In the genomic region with DNA sequence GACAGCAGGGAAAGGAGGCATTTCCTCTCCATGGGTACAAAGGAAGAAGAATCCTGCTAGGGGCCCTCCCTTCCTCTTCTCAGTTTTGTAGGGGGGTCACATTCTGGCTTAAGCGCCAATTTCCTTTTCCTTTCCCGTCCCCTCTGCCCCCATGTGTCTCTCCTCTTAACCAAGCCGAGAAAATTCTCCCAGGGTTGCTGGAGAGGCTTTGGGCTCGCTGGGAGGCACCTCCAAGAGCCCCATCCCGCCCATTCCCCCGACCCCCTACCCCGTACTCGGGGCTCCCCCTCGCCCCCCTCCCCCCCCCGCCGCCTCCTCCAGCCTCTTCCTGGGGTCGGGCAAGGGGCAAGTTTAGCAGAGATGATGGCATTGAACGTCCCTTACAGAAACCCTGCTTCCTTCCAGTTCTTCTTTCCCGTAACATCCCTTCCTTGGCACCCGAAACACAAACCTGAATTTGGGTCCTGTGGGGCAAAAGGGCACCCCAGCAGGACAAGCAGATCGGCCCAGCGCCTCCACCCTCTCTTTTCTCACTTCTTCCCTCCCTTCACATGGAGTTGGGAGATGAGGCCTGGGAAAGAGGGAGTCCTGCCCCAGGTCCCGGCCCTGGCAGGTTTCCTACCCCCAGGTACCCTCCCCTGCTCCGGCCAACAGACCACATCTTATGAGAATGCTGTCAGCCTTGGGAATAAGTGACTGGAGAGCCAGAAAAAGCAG, we compare ENCODE assay signal across 11 cellular contexts. TPM values are rescaled to one million over a fixed set of nuclear protein-coding genes. Genes with fewer than 3 reads are reported as not detected.
DNase-seq lines count a peak whose midpoint lies in the region; ATAC-seq, FAIRE-seq and TF ChIP-seq lines count a peak whose summit lies in the region.
"Had no signal": no experiment of that assay in that cellular context is flagged by ENCODE, and none has a peak within 500 bp of the region (broad histone marks: within the 10 kb centered on the region; RNA-seq: fewer than 3 reads in every experiment).

No MANE protein-coding gene starts in this region.

- H3K4me1 ChIP-seq in CD4-positive, CD25-positive, alpha-beta regulatory T cell (ENCODE audit: control insufficient read depth, insufficient read depth, low read length, poor library complexity, severe bottlenecking) = peaks cover 16% of the 10 kb centered on the region
- peaks cover 30% of the 10 kb centered on the region for H3K4me1 ChIP-seq in OCI-LY7 (ENCODE audit: insufficient read depth, low read length, poor library complexity, severe bottlenecking)
- H3K4me1 ChIP-seq in effector memory CD4-positive, alpha-beta T cell (ENCODE audit: control insufficient read depth, insufficient read depth, low read length, poor library complexity, severe bottlenecking) = peaks cover 22% of the 10 kb centered on the region
- H3K4me1 ChIP-seq in neural progenitor cell = peaks cover 33% of the 10 kb centered on the region

- peaks cover 10% of the 10 kb centered on the region for H3K36me3 Mint-ChIP-seq in CD4-positive, CD25-positive, alpha-beta regulatory T cell
- peaks cover 5% of the 10 kb centered on the region for H3K36me3 Mint-ChIP-seq in neural progenitor cell

- no peaks in the 10 kb centered on the region for H3K9me3 Mint-ChIP-seq in CD4-positive, CD25-positive, alpha-beta regulatory T cell
- no peaks in the 10 kb centered on the region for H3K9me3 Mint-ChIP-seq in neural progenitor cell

- no TSS peak for BruUV-seq in OCI-LY7 (replicated peaks; lab: Mats Ljungman, UMichigan)

- H3K27me3 Mint-ChIP-seq in CD4-positive, CD25-positive, alpha-beta regulatory T cell = peaks cover under 1% of the 10 kb centered on the region
- H3K27me3 Mint-ChIP-seq in neural progenitor cell (ENCODE audit: insufficient read depth, low read depth) = peaks cover 3% of the 10 kb centered on the region

- no peak for TF ChIP-seq CTCF in OCI-LY7 (conservative IDR thresholded peaks at IDR 0.05; ENCODE audit: low read length)
- TF ChIP-seq CTCF in neural progenitor cell (IDR thresholded peaks at IDR 0.05) = no peak

- no peak for TF ChIP-seq POLR2A in GM12892 (IDR thresholded peaks at IDR 0.05; ENCODE audit: low read depth, low read length)

- H3K27ac Mint-ChIP-seq in CD4-positive, CD25-positive, alpha-beta regulatory T cell = peak overlapping the region; percentile 64 to 93 (median 81)
- peak overlapping the region; percentile 96 for H3K27ac Mint-ChIP-seq in neural progenitor cell

- H3K27ac ChIP-seq in CD4-positive, CD25-positive, alpha-beta regulatory T cell (ENCODE audit: insufficient read depth, low read length, poor library complexity, severe bottlenecking) = peak overlapping the region; percentile 42
- H3K27ac ChIP-seq in OCI-LY7 (ENCODE audit: low read depth, low read length, poor library complexity, severe bottlenecking) (peak overlapping the region; percentile 59), neural progenitor cell (no peak overlapping the region)
- H3K27ac ChIP-seq in effector memory CD4-positive, alpha-beta T cell (ENCODE audit: insufficient read depth, low read length, poor library complexity, severe bottlenecking) = peak overlapping the region; percentile 46

- H3K4me3 Mint-ChIP-seq in CD4-positive, CD25-positive, alpha-beta regulatory T cell = peak overlapping the region in 3 of 4 donors; percentile 18 to 84 (median 76)
- H3K4me3 Mint-ChIP-seq in neural progenitor cell = peak overlapping the region; percentile 52

- intact Hi-C loops in OCI-LY7 (cut with micrococcal nuclease; ENCODE audit: unreplicated experiment) = loop anchor here (1.0 to 5.0 kb wide), 3 partner anchors 43 to 138 kb away; no protein-coding TSS in a partner anchor

- POLR2A ChIA-PET in OCI-LY7 (lab: Charles Lee) = interaction anchor here (1.5 kb wide), 1 partner anchor 11 kb away, joined by 6 read pairs; no protein-coding TSS in a partner anchor

- H3K4me1 Mint-ChIP-seq in CD4-positive, CD25-positive, alpha-beta regulatory T cell = peaks cover 7 to 46% (median 25%) of the 10 kb centered on the region in 4 donors
- peaks cover 46% of the 10 kb centered on the region for H3K4me1 Mint-ChIP-seq in neural progenitor cell

- H2AFZ ChIP-seq in OCI-LY7 (ENCODE audit: low read length) = peak overlapping the region; percentile 94
- no peak overlapping the region for H2AFZ ChIP-seq in neural progenitor cell (replicated peaks)

- no peaks in the 10 kb centered on the region for H3K27me3 ChIP-seq in CD4-positive, CD25-positive, alpha-beta regulatory T cell (ENCODE audit: control insufficient read depth, insufficient read depth, low read length)
- H3K27me3 ChIP-seq in effector memory CD4-positive, alpha-beta T cell (replicated peaks; ENCODE audit: control insufficient read depth, insufficient read depth, low read length, poor library complexity, severe bottlenecking) = no peaks in the 10 kb centered on the region
- H3K27me3 ChIP-seq in neural progenitor cell = no peaks in the 10 kb centered on the region

- no peak overlapping the region for H3K9ac ChIP-seq in neural progenitor cell

- DNase-seq in CD4-positive, CD25-positive, alpha-beta regulatory T cell = no peak
- DNase-seq in OCI-LY7 (ENCODE audit: low spot score) (no peak), neural progenitor cell (ENCODE audit: low spot score) (no peak), DMS 273 (lab: John Stamatoyannopoulos, UW; ENCODE audit: unreplicated experiment) (no peak), RPMI8226 (no peak), GM12892 (ENCODE audit: insufficient read length) (no peak)
- DNase-seq in effector memory CD4-positive, alpha-beta T cell = no peak
- DNase-seq: NCI-H1092 treated with DMSO at 0.1 percent for 48 hours had no signal

- H3K36me3 ChIP-seq in CD4-positive, CD25-positive, alpha-beta regulatory T cell (ENCODE audit: control insufficient read depth, insufficient read depth, low read length) = peaks cover 8% of the 10 kb centered on the region
- H3K36me3 ChIP-seq in OCI-LY7 (ENCODE audit: insufficient read depth, low read length) (peaks cover 8% of the 10 kb centered on the region; the same call in 1 of the 2 replicates), neural progenitor cell (no peaks in the 10 kb centered on the region)
- H3K36me3 ChIP-seq in effector memory CD4-positive, alpha-beta T cell (ENCODE audit: control insufficient read depth, insufficient read depth, low read length) = peaks cover 8% of the 10 kb centered on the region

- peaks cover 32% of the 10 kb centered on the region for H3F3A ChIP-seq in neural progenitor cell (ENCODE audit: low read depth)

- CTCF ChIA-PET in OCI-LY7 (lab: Charles Lee; ENCODE audit: unreplicated experiment) = interaction anchor here (1.7 kb wide), 1 partner anchor 11 kb away, joined by 7 read pairs; no protein-coding TSS in a partner anchor

- no peaks in the 10 kb centered on the region for H3K9me3 ChIP-seq in CD4-positive, CD25-positive, alpha-beta regulatory T cell (ENCODE audit: control insufficient read depth in 2 of 2, low read length in 2 of 2)
- H3K9me3 ChIP-seq in OCI-LY7 (ENCODE audit: low read length) (no peaks in the 10 kb centered on the region), neural progenitor cell (ENCODE audit: low read depth) (no peaks in the 10 kb centered on the region)
- no peaks in the 10 kb centered on the region for H3K9me3 ChIP-seq in effector memory CD4-positive, alpha-beta T cell (ENCODE audit: control insufficient read depth, low read length)

- H3K79me2 ChIP-seq in OCI-LY7 (ENCODE audit: insufficient read depth, low read depth, low read length) (no peaks in the 10 kb centered on the region), neural progenitor cell (ENCODE audit: low read depth) (no peaks in the 10 kb centered on the region)

- H3K4me2 ChIP-seq in OCI-LY7 (ENCODE audit: low read length) (peak overlapping the region; percentile 73), neural progenitor cell (peak overlapping the region; percentile 58)

- H3K4me3 ChIP-seq in CD4-positive, CD25-positive, alpha-beta regulatory T cell (ENCODE audit: low read depth, low read length) = no peak overlapping the region
- H3K4me3 ChIP-seq in OCI-LY7 (ENCODE audit: low read depth, low read length, poor library complexity, severe bottlenecking) = peak overlapping the region; percentile 34
- H3K4me3 ChIP-seq in effector memory CD4-positive, alpha-beta T cell (ENCODE audit: insufficient read depth, low read depth, low read length, poor library complexity, severe bottlenecking) = peak overlapping the region; percentile 5
- H3K4me3 ChIP-seq in neural progenitor cell = no peak overlapping the region

- H4K20me1 ChIP-seq in OCI-LY7 (ENCODE audit: insufficient read depth, low read length) (no peaks in the 10 kb centered on the region), neural progenitor cell (ENCODE audit: low read depth) (no peaks in the 10 kb centered on the region)

- no peak for ATAC-seq in CD4-positive, CD25-positive, alpha-beta regulatory T cell (ENCODE audit: low read depth in 2 of 2)
- no peak for ATAC-seq in GM19035 (IDR thresholded peaks at IDR 0.05; ENCODE audit: unreplicated experiment)

- no peaks in the 10 kb centered on the region for H3K9me2 ChIP-seq in OCI-LY7 (ENCODE audit: insufficient read depth, low read length)

- no peak for FAIRE-seq in GM12892 (lab: Jason Lieb, UNC)
- FAIRE-seq: small intestine, TTC549 had no signal

RNA-seq across cellular contexts. Expression of a gene that starts 13.7 kb away (rescaled TPM):
- not detected for total RNA-seq in CD4-positive, CD25-positive, alpha-beta regulatory T cell
- under 1 TPM in 3 of 4 donors, not detected in 1; 0.31 to 0.62 (median 0.37) TPM for polyA plus RNA-seq in CD4-positive, CD25-positive, alpha-beta regulatory T cell
- not detected in 2 replicates for total RNA-seq in OCI-LY7 (2014; rRNA removed; shearing (Covaris generic))
- not detected in 2 replicates for total RNA-seq in OCI-LY7 (2022)
- 0.86 and 1.7 TPM in 2 replicates for total RNA-seq in neural progenitor cell (ENCODE audit: low replicate concordance)
- polyA plus RNA-seq in GM12892 (2012; ENCODE audit: missing spikeins) = 2.2 TPM

RNA-seq across cellular contexts. Expression of a gene that starts 17.7 kb away (rescaled TPM):
- total RNA-seq in CD4-positive, CD25-positive, alpha-beta regulatory T cell = 38.5 TPM
- 10 to 100 TPM; 25.6 to 39.5 (median 31.0) TPM for polyA plus RNA-seq in CD4-positive, CD25-positive, alpha-beta regulatory T cell
- total RNA-seq in OCI-LY7 (2014; rRNA removed; shearing (Covaris generic)) = 23.4 and 37.3 TPM in 2 replicates
- total RNA-seq in OCI-LY7 (2022) (50.9 and 55.7 TPM in 2 replicates), neural progenitor cell (ENCODE audit: low replicate concordance) (21.8 and 24.7 TPM in 2 replicates)
- 6.0 TPM for polyA plus RNA-seq in GM12892 (2012; ENCODE audit: missing spikeins)

RNA-seq across cellular contexts. Expression of a gene that starts 51.2 kb away (rescaled TPM):
- total RNA-seq in CD4-positive, CD25-positive, alpha-beta regulatory T cell = 0.86 TPM
- under 1 TPM; 0.09 to 0.60 (median 0.22) TPM for polyA plus RNA-seq in CD4-positive, CD25-positive, alpha-beta regulatory T cell
- total RNA-seq in OCI-LY7 (2014; rRNA removed; shearing (Covaris generic)) = 0.35 and 0.51 TPM in 2 replicates
- total RNA-seq in OCI-LY7 (2022) (1.0 and 1.3 TPM in 2 replicates), neural progenitor cell (ENCODE audit: low replicate concordance) (1.2 and 5.0 TPM in 2 replicates)
- not detected for polyA plus RNA-seq in GM12892 (2012; ENCODE audit: missing spikeins)

RNA-seq across cellular contexts. Expression of a gene that starts 59.8 kb away (rescaled TPM):
- total RNA-seq in CD4-positive, CD25-positive, alpha-beta regulatory T cell = not detected
- under 1 TPM in 1 of 4 donors, not detected in 3; 0.35 TPM for polyA plus RNA-seq in CD4-positive, CD25-positive, alpha-beta regulatory T cell
- not detected in 2 replicates for total RNA-seq in OCI-LY7 (2014; rRNA removed; shearing (Covaris generic))
- total RNA-seq in OCI-LY7 (2022) = not detected in 2 replicates
- total RNA-seq in neural progenitor cell (ENCODE audit: low replicate concordance) = 0.25 TPM in 1 of 2 replicates, not detected in the other
- polyA plus RNA-seq in GM12892 (2012; ENCODE audit: missing spikeins) = 0.40 TPM

Comparison
In these comparisons a context has a peak if more than half of its experiments do, and no peak if none do; other contexts are left out.
1. H3K4me3 ChIP-seq: peak in OCI-LY7 (single experiment) and effector memory CD4-positive, alpha-beta T cell (single experiment); none in CD4-positive, CD25-positive, alpha-beta regulatory T cell (single experiment) and neural progenitor cell (single experiment).